Comparison of ENCODE assay signal across 11 cellular contexts in genomic region chr12:57151741-57152407, GRCh38. TPM values are rescaled to one million over a fixed set of nuclear protein-coding genes. Genes with fewer than 3 reads are reported as not detected.
A peak's percentile ranks its signal among the peaks of the same experiment; 100 is the strongest.
DNase-seq lines count a peak whose midpoint lies in the region; ATAC-seq and TF ChIP-seq lines count a peak whose summit lies in the region.
"Had no signal": no experiment of that assay in that cellular context is flagged by ENCODE, and none has a peak within 500 bp of the region (broad histone marks: within the 10 kb centered on the region; RNA-seq: fewer than 3 reads in every experiment).

No MANE protein-coding gene starts in this region.

- no peaks in the 10 kb centered on the region for H3K9me2 ChIP-seq in hepatocyte (replicated peaks; ENCODE audit: insufficient read depth)

- CTCF ChIA-PET in mammary epithelial cell (lab: Charles Lee; ENCODE audit: low non-redundant PET): no interaction called here

- H3K4me3 ChIP-seq in mammary epithelial cell (replicated peaks in 1 of 3; ENCODE audit: insufficient read depth in 1 of 3, low read depth in 2 of 3, low read length in 3 of 3) (no peak overlapping the region), hepatocyte (no peak overlapping the region)

- H3K4me1 Mint-ChIP-seq in HFFc6 (ENCODE audit: low read depth): peaks cover 69% of the 10 kb centered on the region

- H3K27me3 Mint-ChIP-seq in HFFc6 (ENCODE audit: insufficient read depth): peaks cover 6% of the 10 kb centered on the region

- H3K36me3 Mint-ChIP-seq in HFFc6 (ENCODE audit: low read depth): peaks cover 46% of the 10 kb centered on the region
- H3K36me3 Mint-ChIP-seq: natural killer cell had no signal

- no peak overlapping the region for H3K9ac ChIP-seq in mammary epithelial cell (ENCODE audit: insufficient read depth, low read length)

- H3K4me3 Mint-ChIP-seq in HFFc6: peak overlapping the region; percentile 31
- H3K4me3 Mint-ChIP-seq: natural killer cell had no signal

- peak overlapping the region; percentile 42 for H3K4me2 ChIP-seq in mammary epithelial cell (ENCODE audit: insufficient read depth, low read depth, low read length)
- H3K4me2 ChIP-seq in hepatocyte: peak overlapping the region; percentile 40

- peak; percentile 63 for DNase-seq in HFFc6
- peak; percentile 63 for DNase-seq in mammary epithelial cell
- DNase-seq in hepatocyte (ENCODE audit: low spot score): no peak
- DNase-seq in NCI-H1092 treated with DMSO at 0.1 percent for 48 hours (lab: John Stamatoyannopoulos, UW): no peak
- DNase-seq in DMS 273 treated with DMSO at 0.1 percent for 48 hours (lab: John Stamatoyannopoulos, UW): no peak
- DNase-seq: effector CD4-positive, alpha-beta T cell; natural killer cell; stimulated activated CD8-positive, alpha-beta memory T cell treated with anti-CD3 and anti-CD28 coated beads, Interleukin-4, amount 100 ng/mL, for 48 hours had no signal

- no peaks in the 10 kb centered on the region for H3K79me2 ChIP-seq in mammary epithelial cell (ENCODE audit: insufficient read depth, low read length)
- peaks cover 31% of the 10 kb centered on the region for H3K79me2 ChIP-seq in hepatocyte

- H3K36me3 ChIP-seq in mammary epithelial cell (ENCODE audit: insufficient read depth, low read length) (no peaks in the 10 kb centered on the region), hepatocyte (replicated peaks; ENCODE audit: insufficient read depth, low read depth) (no peaks in the 10 kb centered on the region)

- H3K9me3 ChIP-seq in mammary epithelial cell (replicated peaks; ENCODE audit: insufficient read depth, low read length): no peaks in the 10 kb centered on the region
- H3K9me3 ChIP-seq in hepatocyte (ENCODE audit: low read depth): no peaks in the 10 kb centered on the region

- no peaks in the 10 kb centered on the region for H4K20me1 ChIP-seq in mammary epithelial cell (ENCODE audit: insufficient read depth, low read length)
- H4K20me1 ChIP-seq in hepatocyte (ENCODE audit: insufficient read depth, poor library complexity, severe bottlenecking): no peaks in the 10 kb centered on the region

- H3K27ac ChIP-seq in mammary epithelial cell (ENCODE audit: insufficient read depth, low read depth, low read length) (no peak overlapping the region), hepatocyte (peak overlapping the region; percentile 98), temporal lobe (ENCODE audit: low read depth, low read length) (peak overlapping the region; percentile 59)

- in situ Hi-C loops in mammary epithelial cell (cut with MboI; ENCODE audit: low sequenced_read_pairs in 2 of 2): no loop called here

- H3K4me1 ChIP-seq in mammary epithelial cell (ENCODE audit: insufficient read depth, low read length): peaks cover 30% of the 10 kb centered on the region
- peaks cover 57% of the 10 kb centered on the region for H3K4me1 ChIP-seq in hepatocyte (ENCODE audit: insufficient read depth)

- H3K27me3 ChIP-seq in mammary epithelial cell (ENCODE audit: insufficient read depth, low read length) (no peaks in the 10 kb centered on the region), hepatocyte (no peaks in the 10 kb centered on the region)

- BruUV-seq in mammary epithelial cell (replicated peaks; lab: Mats Ljungman, UMichigan): no TSS peak

- WGBS in mammary epithelial cell (ENCODE audit: low coverage, missing lambda C conversion rate): 56% methylated on average over 9 of the region's 14 CpGs
- WGBS in hepatocyte (ENCODE audit: low lambda C conversion rate, missing lambda C conversion rate): 77% methylated on average over 14 of the region's 14 CpGs

- TF ChIP-seq CTCF in HFFc6 (IDR thresholded peaks at IDR 0.05) (no peak), mammary epithelial cell (conservative IDR thresholded peaks at IDR 0.05 in 1 of 2, IDR thresholded peaks at IDR 0.05 in 1 of 2; ENCODE audit: extremely low read depth in 1 of 2, insufficient read depth in 1 of 2, low read depth in 1 of 2, low read length in 2 of 2) (peak in 1 of 2 donors; percentile 29), hepatocyte (IDR thresholded peaks at IDR 0.05; ENCODE audit: poor library complexity) (no peak)

- H3K9me3 Mint-ChIP-seq in HFFc6: no peaks in the 10 kb centered on the region
- H3K9me3 Mint-ChIP-seq: natural killer cell had no signal

- dilution Hi-C loops in mammary epithelial cell (cut with HindIII; ENCODE audit: low sequenced_read_pairs): no loop called here

- peak overlapping the region; percentile 97 for H3K27ac Mint-ChIP-seq in HFFc6
- H3K27ac Mint-ChIP-seq: natural killer cell had no signal

- ATAC-seq in GM18867 (IDR thresholded peaks at IDR 0.05; ENCODE audit: unreplicated experiment) (no peak), HG03175 (IDR thresholded peaks at IDR 0.05; ENCODE audit: unreplicated experiment) (no peak)
- ATAC-seq: natural killer cell had no signal

- intact Hi-C loops in mammary epithelial cell (cut with micrococcal nuclease): no loop called here

- peak overlapping the region; percentile 53 for H2AFZ ChIP-seq in mammary epithelial cell (ENCODE audit: low read depth, low read length)
- no peak overlapping the region for H2AFZ ChIP-seq in hepatocyte

RNA-seq across cellular contexts. Expression of gene LRP1-AS, which starts 4.5 kb away (rescaled TPM):
- not detected for total RNA-seq in HFFc6 (2021; fragmentation: NEBNext Ultra II Directional; extraction: Animal tissue kit (Norgen Biotek cat#: 25700))
- not detected for total RNA-seq in mammary epithelial cell
- polyA plus RNA-seq in mammary epithelial cell: not detected
- not detected for polyA minus RNA-seq in mammary epithelial cell
- not detected in 2 replicates for total RNA-seq in hepatocyte
- 0.59 TPM in 1 of 2 replicates, not detected in the other for polyA plus RNA-seq in hepatocyte
- total RNA-seq in temporal lobe: not detected
- total RNA-seq: natural killer cell had no signal

RNA-seq across cellular contexts. Expression of gene LRP1, which starts 23.6 kb away (rescaled TPM):
- 100 to 1,000 TPM; 187 to 332 (median 201) TPM for total RNA-seq in HFFc6 (2021; fragmentation: NEBNext Ultra II Directional; extraction: Animal tissue kit (Norgen Biotek cat#: 25700))
- total RNA-seq in mammary epithelial cell (10 to 100 TPM; 33.2 to 57.0 TPM), hepatocyte (48.5 and 76.8 TPM in 2 replicates), temporal lobe (116 TPM)
- polyA plus RNA-seq in mammary epithelial cell (11.3 TPM), hepatocyte (47.8 and 57.6 TPM in 2 replicates)
- 75.1 TPM for polyA minus RNA-seq in mammary epithelial cell

RNA-seq across cellular contexts. Expression of gene STAT6, which starts 40.7 kb away (rescaled TPM):
- 100 to 1,000 TPM in 1 of 6 experiments, 10 to 100 TPM in 5; 83.7 to 102 (median 93.5) TPM for total RNA-seq in HFFc6 (2021; fragmentation: NEBNext Ultra II Directional; extraction: Animal tissue kit (Norgen Biotek cat#: 25700))
- 100 to 1,000 TPM in 1 of 2 donors, 10 to 100 TPM in 1; 65.3 to 150 TPM for total RNA-seq in mammary epithelial cell
- polyA plus RNA-seq in mammary epithelial cell: 170 TPM
- polyA minus RNA-seq in mammary epithelial cell: 136 TPM
- 76.7 and 78.9 TPM in 2 replicates for total RNA-seq in hepatocyte
- 80.0 and 101 TPM in 2 replicates for polyA plus RNA-seq in hepatocyte
- 4.9 TPM for total RNA-seq in temporal lobe

Comparison
In these comparisons a context has a peak if more than half of its experiments do, and no peak if none do; other contexts are left out.
1. DNase-seq: peak in HFFc6 (single experiment) and mammary epithelial cell (single experiment); none in hepatocyte (single experiment), NCI-H1092 treated with DMSO at 0.1 percent for 48 hours (single experiment) and DMS 273 treated with DMSO at 0.1 percent for 48 hours (single experiment).
2. RNA of gene STAT6, which starts 40.7 kb away (total RNA-seq): 65.3 to 150 TPM in mammary epithelial cell, 83.7 to 102 TPM in HFFc6 and 76.7 to 78.9 TPM in hepatocyte; 4.9 TPM in temporal lobe (single experiment); every median in the first group is over 10 times any median in the second.